ENCODE assay signal across 1 cellular context in the genomic region with DNA sequence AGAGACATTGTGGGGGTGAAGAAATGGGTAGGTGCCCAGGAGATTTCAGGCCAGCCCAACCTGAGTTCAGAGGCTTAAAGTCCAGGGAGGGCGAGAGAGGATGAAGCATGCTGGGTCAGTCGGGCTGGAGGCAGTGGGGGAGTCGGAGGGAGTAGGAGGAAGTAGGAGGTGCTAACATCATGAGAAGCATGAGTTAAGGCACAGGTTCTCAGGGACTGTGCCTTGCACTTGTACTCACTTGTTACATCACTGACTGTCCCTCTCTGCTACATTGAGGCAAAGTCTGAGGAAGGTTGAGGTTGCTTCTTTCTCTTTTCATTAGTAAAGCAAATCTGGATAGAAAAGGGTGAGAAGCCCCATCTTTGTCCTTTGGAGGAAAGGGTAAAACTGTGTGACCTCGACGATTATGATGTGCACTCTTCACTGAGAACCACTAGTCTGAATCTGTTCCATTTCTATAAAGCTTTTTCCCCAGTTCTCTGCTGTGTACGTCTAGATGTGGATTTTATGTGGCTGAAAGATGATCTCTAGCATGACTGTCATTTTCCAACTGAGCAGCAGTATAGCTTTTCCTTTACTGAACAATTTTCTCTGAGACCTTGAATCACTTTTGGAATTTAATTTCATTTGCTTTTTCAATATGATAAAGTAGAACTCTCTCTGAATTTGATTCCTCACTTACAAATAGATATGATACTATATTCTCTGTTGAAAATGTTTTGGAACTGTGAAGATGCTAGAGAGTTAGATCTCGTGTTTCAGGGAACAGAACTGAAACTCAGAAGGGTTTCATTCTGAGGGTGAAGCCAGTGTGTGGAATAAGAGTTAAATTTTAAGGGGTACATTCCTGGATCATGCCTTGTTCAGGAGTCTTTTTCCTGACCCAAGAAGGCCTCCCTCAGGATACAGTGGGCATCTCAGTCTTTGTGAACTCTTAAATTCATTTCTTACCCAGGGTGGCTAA.
TF ChIP-seq lines count a peak whose summit lies in the region.

No MANE protein-coding gene starts in this region.

TF ChIP-seq in HEK293, 187 proteins besides CTCF, POLR2A, EP300 and RAD21 (continued from another document):
- no peak for TF ChIP-seq ZNF23 (tag by site-specific recombination; IDR thresholded peaks at IDR 0.05; ENCODE audit: borderline replicate concordance)
- no peak for TF ChIP-seq ZNF174 (tag by site-specific recombination; IDR thresholded peaks at IDR 0.05)
- peak; percentile 95 for TF ChIP-seq EGR2 (tag by site-specific recombination; IDR thresholded peaks at IDR 0.05; ENCODE audit: low read depth)
- TF ChIP-seq ZNF624 (tag by site-specific recombination; IDR thresholded peaks at IDR 0.05), result no peak
- TF ChIP-seq ZNF404 (tag by site-specific recombination; IDR thresholded peaks at IDR 0.05), result no peak
- TF ChIP-seq ZNF157 (tag by site-specific recombination; IDR thresholded peaks at IDR 0.05), result no peak
- no peak for TF ChIP-seq ZNF791 (tag by site-specific recombination; IDR thresholded peaks at IDR 0.05)
- TF ChIP-seq GLI2 (tag by site-specific recombination; IDR thresholded peaks at IDR 0.05; ENCODE audit: borderline replicate concordance, low read depth), result no peak
- TF ChIP-seq, protein P1, sequence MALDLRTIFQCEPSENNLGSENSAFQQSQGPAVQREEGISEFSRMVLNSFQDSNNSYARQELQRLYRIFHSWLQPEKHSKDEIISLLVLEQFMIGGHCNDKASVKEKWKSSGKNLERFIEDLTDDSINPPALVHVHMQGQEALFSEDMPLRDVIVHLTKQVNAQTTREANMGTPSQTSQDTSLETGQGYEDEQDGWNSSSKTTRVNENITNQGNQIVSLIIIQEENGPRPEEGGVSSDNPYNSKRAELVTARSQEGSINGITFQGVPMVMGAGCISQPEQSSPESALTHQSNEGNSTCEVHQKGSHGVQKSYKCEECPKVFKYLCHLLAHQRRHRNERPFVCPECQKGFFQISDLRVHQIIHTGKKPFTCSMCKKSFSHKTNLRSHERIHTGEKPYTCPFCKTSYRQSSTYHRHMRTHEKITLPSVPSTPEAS (tag by site-specific recombination; IDR thresholded peaks at IDR 0.05), result no peak
- no peak for TF ChIP-seq ZNF175 (tag by site-specific recombination; IDR thresholded peaks at IDR 0.05)
- TF ChIP-seq TRIM28 (IDR thresholded peaks at IDR 0.05; ENCODE audit: borderline replicate concordance, low read length), result peak; percentile 15; the same call in 1 of the 2 replicates
- TF ChIP-seq, protein P2, sequence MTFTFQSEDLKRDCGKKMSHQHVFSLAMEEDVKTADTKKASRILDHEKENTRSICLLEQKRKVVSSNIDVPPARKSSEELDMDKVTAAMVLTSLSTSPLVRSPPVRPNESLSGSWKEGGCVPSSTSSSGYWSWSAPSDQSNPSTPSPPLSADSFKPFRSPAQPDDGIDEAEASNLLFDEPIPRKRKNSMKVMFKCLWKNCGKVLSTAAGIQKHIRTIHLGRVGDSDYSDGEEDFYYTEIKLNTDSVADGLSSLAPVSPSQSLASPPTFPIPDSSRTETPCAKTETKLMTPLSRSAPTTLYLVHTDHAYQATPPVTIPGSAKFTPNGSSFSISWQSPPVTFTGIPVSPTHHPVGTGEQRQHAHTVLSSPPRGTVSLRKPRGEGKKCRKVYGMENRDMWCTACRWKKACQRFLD (tag by site-specific recombination; IDR thresholded peaks at IDR 0.05), result no peak
- TF ChIP-seq ZNF354C (tag by site-specific recombination; IDR thresholded peaks at IDR 0.05; ENCODE audit: borderline replicate concordance, low read depth), result no peak
- peak; percentile 97 for TF ChIP-seq ZFHX2 (tag by site-specific recombination; conservative IDR thresholded peaks at IDR 0.05)
